In the genomic region with DNA sequence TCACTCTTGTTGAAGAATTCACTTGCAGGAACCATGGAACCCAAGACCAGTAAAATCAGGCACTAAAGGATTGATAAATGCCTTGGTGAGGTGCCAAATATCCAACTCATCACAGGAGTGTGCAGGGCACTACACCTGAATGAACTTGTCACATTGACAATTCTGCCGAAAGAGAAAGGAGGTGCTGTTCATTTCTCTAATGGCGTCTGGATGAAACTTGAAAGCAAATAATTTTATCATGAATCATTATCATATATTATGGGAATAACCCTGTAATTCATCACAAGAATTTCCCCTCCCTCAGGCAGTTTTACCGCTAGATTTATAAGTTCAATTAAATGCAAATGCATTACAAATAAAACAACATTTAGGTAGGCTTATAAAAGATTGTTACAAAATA, we compare ENCODE assay signal across 13 cellular contexts.
A peak's percentile ranks its signal among the peaks of the same experiment; 100 is the strongest.
DNase-seq lines count a peak whose midpoint lies in the region; ATAC-seq and TF ChIP-seq lines count a peak whose summit lies in the region.
"Had no signal": no experiment of that assay in that cellular context is flagged by ENCODE, and none has a peak within 500 bp of the region (broad histone marks: within the 10 kb centered on the region; RNA-seq: fewer than 3 reads in every experiment).

No MANE protein-coding gene starts in this region.

- no peaks in the 10 kb centered on the region for H3K36me3 Mint-ChIP-seq in activated CD8-positive, alpha-beta T cell treated with anti-CD3 and anti-CD28 coated beads, Interleukin-2, amount 10 ng/mL, durations not matched to agents 7 days and 5 days (ENCODE audit: low read depth)
- H3K36me3 Mint-ChIP-seq: CD4-positive, alpha-beta memory T cell had no signal

- no peaks in the 10 kb centered on the region for H3K4me1 Mint-ChIP-seq in activated CD8-positive, alpha-beta T cell treated with anti-CD3 and anti-CD28 coated beads, Interleukin-2, amount 10 ng/mL, durations not matched to agents 7 days and 5 days (ENCODE audit: low read depth)
- H3K4me1 Mint-ChIP-seq: CD4-positive, alpha-beta memory T cell had no signal

- no peak overlapping the region for H3K27ac ChIP-seq in RWPE1
- H3K27ac ChIP-seq in foreskin keratinocyte, result no peak overlapping the region
- H3K27ac ChIP-seq: A549, C4-2B had no signal

- TF ChIP-seq CTCF in RWPE1 (conservative IDR thresholded peaks at IDR 0.05; ENCODE audit: low read depth) (no peak), foreskin keratinocyte (conservative IDR thresholded peaks at IDR 0.05) (peak; percentile 36)

- H3K4me3 Mint-ChIP-seq in activated CD8-positive, alpha-beta T cell treated with anti-CD3 and anti-CD28 coated beads, Interleukin-2, amount 10 ng/mL, durations not matched to agents 7 days and 5 days, result no peak overlapping the region
- H3K4me3 Mint-ChIP-seq: CD4-positive, alpha-beta memory T cell had no signal

- no peak overlapping the region for H3K27ac Mint-ChIP-seq in activated CD8-positive, alpha-beta T cell treated with anti-CD3 and anti-CD28 coated beads, Interleukin-2, amount 10 ng/mL, durations not matched to agents 7 days and 5 days
- H3K27ac Mint-ChIP-seq: CD4-positive, alpha-beta memory T cell had no signal

- CTCF ChIA-PET in RWPE1 (lab: Yijun Ruan, JAX), result interaction anchor here (0.5 kb wide), 1 partner anchor 1859 kb away, joined by 3 read pairs; no protein-coding TSS in a partner anchor
- CTCF ChIA-PET in activated CD8-positive, alpha-beta T cell treated with anti-CD3 and anti-CD28 coated beads, Interleukin-2, amount 10 ng/mL, durations not matched to agents 7 days and 5 days (lab: Charles Lee), result no interaction called here

- H3K9me3 Mint-ChIP-seq in activated CD8-positive, alpha-beta T cell treated with anti-CD3 and anti-CD28 coated beads, Interleukin-2, amount 10 ng/mL, durations not matched to agents 7 days and 5 days (ENCODE audit: insufficient read depth), result no peaks in the 10 kb centered on the region
- H3K9me3 Mint-ChIP-seq: CD4-positive, alpha-beta memory T cell had no signal

- no peaks in the 10 kb centered on the region for H3K27me3 Mint-ChIP-seq in activated CD8-positive, alpha-beta T cell treated with anti-CD3 and anti-CD28 coated beads, Interleukin-2, amount 10 ng/mL, durations not matched to agents 7 days and 5 days (ENCODE audit: low read depth)

- H3K27me3 ChIP-seq in foreskin keratinocyte, result no peaks in the 10 kb centered on the region
- H3K27me3 ChIP-seq: BE2C had no signal

- DNase-seq in M059J (ENCODE audit: low read depth) (peak; percentile 44), RWPE1 (ENCODE audit: low spot score) (peak; percentile 3), foreskin keratinocyte (peak; percentile 77 to 90), islet precursor cell (no peak), GF-D8 (lab: John Stamatoyannopoulos, UW) (no peak), HuH-7.5 (ENCODE audit: low spot score) (no peak)
- DNase-seq in activated CD8-positive, alpha-beta T cell treated with anti-CD3 and anti-CD28 coated beads, Interleukin-2, amount 10 ng/mL, durations not matched to agents 7 days and 5 days, result no peak
- DNase-seq: BE2C; CD4-positive, alpha-beta memory T cell; DMS79; GOT3 had no signal

- peaks cover 14% of the 10 kb centered on the region for H3K4me1 ChIP-seq in foreskin keratinocyte
- H3K4me1 ChIP-seq: A549, BE2C had no signal

- ATAC-seq in foreskin keratinocyte, result peak; percentile 94
- ATAC-seq in activated CD8-positive, alpha-beta T cell treated with anti-CD3 and anti-CD28 coated beads, Interleukin-2, amount 10 ng/mL, durations not matched to agents 7 days and 5 days, result no peak
- ATAC-seq: A549 had no signal

- POLR2A ChIA-PET in RWPE1 (lab: Yijun Ruan, JAX; ENCODE audit: low non-redundant PET), result no interaction called here
- POLR2A ChIA-PET in activated CD8-positive, alpha-beta T cell treated with anti-CD3 and anti-CD28 coated beads, Interleukin-2, amount 10 ng/mL, durations not matched to agents 7 days and 5 days (lab: Charles Lee), result no interaction called here

Comparison
In these comparisons a context has a peak if more than half of its experiments do, and no peak if none do; other contexts are left out.
1. DNase-seq: peak in M059J (single experiment), RWPE1 (single experiment) and foreskin keratinocyte (2 of 2); none in islet precursor cell (single experiment), GF-D8 (single experiment), activated CD8-positive, alpha-beta T cell treated with anti-CD3 and anti-CD28 coated beads, Interleukin-2, amount 10 ng/mL, durations not matched to agents 7 days and 5 days (single experiment) and HuH-7.5 (single experiment).